26 cellular contexts compared by ENCODE assay signal in genomic region chr7:463362-464176, GRCh38. TPM values are rescaled to one million over a fixed set of nuclear protein-coding genes. Genes with fewer than 3 reads are reported as not detected.
DNase-seq lines count a peak whose midpoint lies in the region; ATAC-seq and TF ChIP-seq lines count a peak whose summit lies in the region.
"Had no signal": no experiment of that assay in that cellular context is flagged by ENCODE, and none has a peak within 500 bp of the region (broad histone marks: within the 10 kb centered on the region; RNA-seq: fewer than 3 reads in every experiment).

No MANE protein-coding gene starts in this region.

- TF ChIP-seq POLR2A in suprapubic skin (IDR thresholded peaks at IDR 0.05): no peak

- POLR2A ChIA-PET in WTC11 (lab: Charles Lee): no interaction called here

- peak; percentile 58 for DNase-seq in activated effector memory CD4-positive, alpha-beta T cell treated with anti-CD3 and anti-CD28 coated beads, Interleukin-2, amount 50 U/mL, for 16 hours
- DNase-seq in activated effector memory CD4-positive, alpha-beta T cell treated with Interleukin-2 at 50 U/mL for 16 hours: no peak
- DNase-seq in WTC11 (ENCODE audit: low spot score) (peak; percentile 11), mesenchymal stem cell (no peak), suprapubic skin (ENCODE audit: low spot score in 2 of 2) (peak; percentile 48 to 74)
- DNase-seq: ACHN; activated naive CD4-positive, alpha-beta T cell treated with Interleukin-2 at 50 U/mL for 16 hours; activated T-cell treated with anti-CD3 and anti-CD28 coated beads, Interleukin-2, amount 50 U/mL, for 4 hours; amygdala; effector CD8-positive, alpha-beta T cell; mammary epithelial cell; NCI-H1048; NCI-H1694; NCI-H510A; SIG-M5; SW 1271; T-helper 9 cell; transverse colon; WERI-Rb-1 had no signal

- TF ChIP-seq CTCF in WTC11 (IDR thresholded peaks at IDR 0.05): no peak
- no peak for TF ChIP-seq CTCF in suprapubic skin (IDR thresholded peaks at IDR 0.05)

- H3K27ac ChIP-seq in mesenchymal stem cell (ENCODE audit: low read length, poor library complexity, severe bottlenecking): no peak overlapping the region
- H3K27ac ChIP-seq in suprapubic skin: no peak overlapping the region
- H3K27ac ChIP-seq: epithelial cell of prostate, neural progenitor cell, prostate gland, transverse colon, WERI-Rb-1 had no signal

- peaks cover 17% of the 10 kb centered on the region for H3K9me3 Mint-ChIP-seq in WTC11

- no peak for ATAC-seq in WTC11
- no peak for ATAC-seq in HG03442 (IDR thresholded peaks at IDR 0.05; ENCODE audit: unreplicated experiment)
- no peak for ATAC-seq in GM21381 (IDR thresholded peaks at IDR 0.05; ENCODE audit: unreplicated experiment)
- ATAC-seq in HG03045 (IDR thresholded peaks at IDR 0.05; ENCODE audit: unreplicated experiment): no peak
- ATAC-seq: activated T-cell treated with anti-CD3 and anti-CD28 coated beads, Interleukin-2, amount 50 U/mL, for 4 hours had no signal

- H3K18ac ChIP-seq in mesenchymal stem cell (ENCODE audit: low read depth in 1 of 2, low read length in 2 of 2): no peak overlapping the region

- peaks cover 41% of the 10 kb centered on the region for H3K4me1 ChIP-seq in mesenchymal stem cell (ENCODE audit: control insufficient read depth, insufficient read depth, low read depth, low read length)
- H3K4me1 ChIP-seq in suprapubic skin: peaks cover 16% of the 10 kb centered on the region
- H3K4me1 ChIP-seq: breast epithelium, prostate gland had no signal

- H3K27me3 Mint-ChIP-seq in WTC11 (ENCODE audit: low read depth): no peaks in the 10 kb centered on the region

- peak overlapping the region in 1 of 2 experiments; percentile 37 for H2BK12ac ChIP-seq in mesenchymal stem cell (ENCODE audit: low read length in 2 of 2)

- H3K27me3 ChIP-seq in mesenchymal stem cell (ENCODE audit: control insufficient read depth in 1 of 2, insufficient read depth in 1 of 2, low read length in 2 of 2) (peaks cover 0 to 61% of the 10 kb centered on the region in 2 experiments), suprapubic skin (peaks cover 9% of the 10 kb centered on the region)
- H3K27me3 ChIP-seq: breast epithelium, neural progenitor cell, transverse colon had no signal

- no peak overlapping the region for H3K23ac ChIP-seq in mesenchymal stem cell (ENCODE audit: low read length in 2 of 2)

- peaks cover 15% of the 10 kb centered on the region for H3K4me1 Mint-ChIP-seq in WTC11

- H3K4me3 ChIP-seq in mesenchymal stem cell (ENCODE audit: insufficient read depth in 1 of 2, low read depth in 1 of 2, low read length in 2 of 2) (no peak overlapping the region), suprapubic skin (peak overlapping the region; percentile 23)
- H3K4me3 ChIP-seq: neural progenitor cell, prostate gland, transverse colon had no signal

- CTCF ChIA-PET in WTC11 (lab: Charles Lee): no interaction called here

- H3K4me3 Mint-ChIP-seq in WTC11: no peak overlapping the region
- H3K4me3 Mint-ChIP-seq: activated T-cell treated with anti-CD3 and anti-CD28 coated beads, Interleukin-2, amount 50 U/mL, for 4 hours; neural progenitor cell had no signal

- peak overlapping the region; percentile 83 for H2BK15ac ChIP-seq in mesenchymal stem cell (ENCODE audit: low read depth, poor library complexity, severe bottlenecking)

- H2BK5ac ChIP-seq in mesenchymal stem cell (ENCODE audit: low read depth, low read length, poor library complexity, severe bottlenecking): no peak overlapping the region

- peaks cover 4% of the 10 kb centered on the region for H3K9me3 ChIP-seq in mesenchymal stem cell (ENCODE audit: control insufficient read depth, low read length)
- no peaks in the 10 kb centered on the region for H3K9me3 ChIP-seq in suprapubic skin
- H3K9me3 ChIP-seq: breast epithelium, prostate gland, transverse colon had no signal

- no peak overlapping the region for H3K4me2 ChIP-seq in mesenchymal stem cell (ENCODE audit: low read length, poor library complexity, severe bottlenecking)
- H3K4me2 ChIP-seq: neural progenitor cell had no signal

- peak overlapping the region; percentile 6 for H2BK120ac ChIP-seq in mesenchymal stem cell (ENCODE audit: low read depth, low read length)

- no peak overlapping the region for H3K9ac ChIP-seq in mesenchymal stem cell (ENCODE audit: low read length)
- H3K9ac ChIP-seq: neural progenitor cell had no signal

- no peak overlapping the region for H2AK5ac ChIP-seq in mesenchymal stem cell (ENCODE audit: low read length, severe bottlenecking)

- H3K4ac ChIP-seq in mesenchymal stem cell (ENCODE audit: low read depth in 1 of 2, low read length in 2 of 2): no peak overlapping the region

- H3K79me1 ChIP-seq in mesenchymal stem cell (replicated peaks; ENCODE audit: low read length, poor library complexity, severe bottlenecking): no peaks in the 10 kb centered on the region

- H3K36me3 ChIP-seq in mesenchymal stem cell (ENCODE audit: control insufficient read depth in 1 of 2, insufficient read depth in 2 of 2, low read depth in 1 of 2, low read length in 2 of 2) (no peaks in the 10 kb centered on the region), suprapubic skin (no peaks in the 10 kb centered on the region)
- H3K36me3 ChIP-seq: breast epithelium, neural progenitor cell, prostate gland, transverse colon, WERI-Rb-1 had no signal

- H3K14ac ChIP-seq in mesenchymal stem cell (ENCODE audit: low read length in 2 of 2): no peak overlapping the region

- 96% methylated on average over 64 of the region's 64 CpGs for WGBS in mesenchymal stem cell
- WGBS in suprapubic skin: 75% methylated on average over 55 of the region's 64 CpGs

- H3K27ac Mint-ChIP-seq in WTC11: no peak overlapping the region
- H3K27ac Mint-ChIP-seq: neural progenitor cell had no signal

- peaks cover 10% of the 10 kb centered on the region for H3K36me3 Mint-ChIP-seq in WTC11

- H4K91ac ChIP-seq in mesenchymal stem cell (ENCODE audit: low read length): peak overlapping the region; percentile 55

- TF ChIP-seq EP300 in suprapubic skin (IDR thresholded peaks at IDR 0.05): no peak

- H2AFZ ChIP-seq in mesenchymal stem cell (ENCODE audit: low read depth, low read length): no peak overlapping the region
- H2AFZ ChIP-seq: neural progenitor cell had no signal

- no peak overlapping the region for H4K8ac ChIP-seq in mesenchymal stem cell (ENCODE audit: low read length)

TF ChIP-seq in WTC11, 78 proteins besides CTCF, POLR2A, EP300 and RAD21 (continues in another document):
- TF ChIP-seq ZNF416 (CRISPR knock-in tag; IDR thresholded peaks at IDR 0.05) (no peak), ZNF671 (CRISPR knock-in tag; IDR thresholded peaks at IDR 0.05) (no peak), ELF4 (CRISPR knock-in tag; IDR thresholded peaks at IDR 0.05; ENCODE audit: low read depth) (no peak), NFE2L1 (CRISPR knock-in tag; IDR thresholded peaks at IDR 0.05) (no peak), ZNF396 (CRISPR knock-in tag; IDR thresholded peaks at IDR 0.05; ENCODE audit: borderline replicate concordance) (no peak), ZNF281 (CRISPR knock-in tag; IDR thresholded peaks at IDR 0.05) (no peak), ARID4B (CRISPR knock-in tag; IDR thresholded peaks at IDR 0.05; ENCODE audit: borderline replicate concordance) (no peak)

RNA-seq across cellular contexts. Expression of gene PDGFA, which starts 56.1 kb away (rescaled TPM):
- total RNA-seq in WTC11 (2021): 114 to 131 TPM (median 129 TPM) in 3 replicates
- 23.5 TPM for polyA plus RNA-seq in mesenchymal stem cell (2013, experiment 1 of 2)
- polyA plus RNA-seq in mesenchymal stem cell (2013, experiment 2 of 2): 22.9 TPM
- total RNA-seq in suprapubic skin: 10 to 100 TPM; 16.2 to 41.6 (median 22.0) TPM

Comparison
In these comparisons a context has a peak if more than half of its experiments do, and no peak if none do; other contexts are left out.
1. DNase-seq: peak in activated effector memory CD4-positive, alpha-beta T cell treated with anti-CD3 and anti-CD28 coated beads, Interleukin-2, amount 50 U/mL, for 16 hours (single experiment), WTC11 (single experiment) and suprapubic skin (2 of 2); none in activated effector memory CD4-positive, alpha-beta T cell treated with Interleukin-2 at 50 U/mL for 16 hours (single experiment) and mesenchymal stem cell (single experiment).